ENCODE assay signal across 1 cellular context in the genomic region with DNA sequence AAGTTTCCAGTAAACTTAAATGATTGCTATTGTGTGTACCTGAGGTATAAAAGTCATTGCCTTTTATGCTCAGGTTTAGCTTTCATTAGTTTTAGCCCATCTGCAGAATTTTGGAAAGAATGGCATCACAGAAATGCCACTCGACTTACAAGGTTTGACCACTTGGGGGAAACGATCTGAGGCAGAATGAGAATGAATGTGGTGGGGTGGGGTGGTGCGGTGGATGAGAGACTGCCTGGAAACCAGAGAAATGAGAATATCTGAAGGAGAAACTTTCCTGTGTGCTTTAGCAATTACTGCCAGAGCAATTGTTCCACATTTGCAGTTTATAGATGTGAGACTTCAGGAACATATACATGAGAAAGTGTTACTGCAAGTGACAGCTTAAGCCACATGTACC.
TF ChIP-seq lines count a peak whose summit lies in the region.

No MANE protein-coding gene starts in this region.

TF ChIP-seq in H1, 55 proteins besides CTCF, POLR2A, EP300 and RAD21:
- TF ChIP-seq CHD1 (IDR thresholded peaks at IDR 0.05; ENCODE audit: low read depth, low read length) (no peak), JUN (IDR thresholded peaks at IDR 0.05; ENCODE audit: low read depth, low read length) (no peak), RXRA (IDR thresholded peaks at IDR 0.05; ENCODE audit: insufficient read depth, low read depth, low read length) (no peak), FOSL1 (IDR thresholded peaks at IDR 0.05; ENCODE audit: insufficient read depth, low read depth, low read length) (no peak), SP4 (IDR thresholded peaks at IDR 0.05; ENCODE audit: low read length) (no peak), KDM5A (IDR thresholded peaks at IDR 0.05; ENCODE audit: low read length) (no peak)
